Comparison of ENCODE assay signal across 15 cellular contexts in genomic region chr12:101086490-101086889, GRCh38.
DNase-seq lines count a peak whose midpoint lies in the region; ATAC-seq, FAIRE-seq and TF ChIP-seq lines count a peak whose summit lies in the region.
"Had no signal": no experiment of that assay in that cellular context is flagged by ENCODE, and none has a peak within 500 bp of the region (broad histone marks: within the 10 kb centered on the region; RNA-seq: fewer than 3 reads in every experiment).

No MANE protein-coding gene starts in this region.

- H3K79me2 ChIP-seq in GM23338 (replicated peaks; ENCODE audit: insufficient read depth) = no peaks in the 10 kb centered on the region
- H3K79me2 ChIP-seq in H1 (ENCODE audit: control insufficient read depth in 1 of 2, insufficient read depth in 2 of 2, low read length in 2 of 2) = no peaks in the 10 kb centered on the region
- H3K79me2 ChIP-seq in osteoblast (ENCODE audit: insufficient read depth, low read length) = no peaks in the 10 kb centered on the region

- no peak overlapping the region for H2BK12ac ChIP-seq in H1 (ENCODE audit: low read depth, low read length)

- no peak for TF ChIP-seq POLR2A in H1 (IDR thresholded peaks at IDR 0.05; ENCODE audit: control extremely low read depth in 1 of 2, low read depth in 2 of 2, low read length in 2 of 2)

- H3K23me2 ChIP-seq in H1 (ENCODE audit: low read depth, low read length) = peaks cover 2% of the 10 kb centered on the region; the same call in 1 of the 2 replicates

- no peak overlapping the region for H3K4me2 ChIP-seq in GM23338
- H3K4me2 ChIP-seq in H1 (ENCODE audit: insufficient read depth in 1 of 2, low read depth in 2 of 2, low read length in 2 of 2) = no peak overlapping the region
- peak overlapping the region; percentile 46 for H3K4me2 ChIP-seq in osteoblast (ENCODE audit: insufficient read depth, low read length)

- H2AK5ac ChIP-seq in H1 (ENCODE audit: low read depth, low read length) = no peak overlapping the region

- H3K79me1 ChIP-seq in H1 (ENCODE audit: low read depth, low read length) = no peaks in the 10 kb centered on the region

- H4K5ac ChIP-seq in H1 (ENCODE audit: insufficient read length, low read depth, low read length) = no peak overlapping the region

- peaks cover 4% of the 10 kb centered on the region; the same call in 1 of the 2 replicates for H3K4me1 ChIP-seq in GM23338 (ENCODE audit: insufficient read depth)
- no peaks in the 10 kb centered on the region for H3K4me1 ChIP-seq in H1 (replicated peaks in 1 of 4; ENCODE audit: control insufficient read depth in 3 of 4, insufficient read depth in 4 of 4, low read length in 3 of 4)
- H3K4me1 ChIP-seq in osteoblast (ENCODE audit: insufficient read depth, low read length) = no peaks in the 10 kb centered on the region
- H3K4me1 ChIP-seq: HAP-1, tibial artery had no signal

- peaks cover 20% of the 10 kb centered on the region for H3K4me1 Mint-ChIP-seq in GM23338

- FAIRE-seq in H1 (lab: Jason Lieb, UNC) = no peak
- FAIRE-seq: GM12891, K562 had no signal

- H3K18ac ChIP-seq in H1 (ENCODE audit: extremely low read depth, low read length) = no peak overlapping the region

- WGBS in H1 (ENCODE audit: extremely low coverage in 1 of 2, insufficient coverage in 1 of 2, insufficient read length in 1 of 2, insufficient replicate concordance in 2 of 2, low coverage in 1 of 2, low lambda C conversion rate in 2 of 2, missing lambda C conversion rate in 1 of 2), 2 experiments = 88% methylated on average over 9 of the region's 9 CpGs; no CpG with 5 or more reads in 1 of the 2 experiments

- H3K27ac Mint-ChIP-seq in GM23338 = no peak overlapping the region

- no peak overlapping the region; a peak in 1 of 7 replicates for H3K9ac ChIP-seq in H1 (replicated peaks in 1 of 4; ENCODE audit: extremely low read depth in 1 of 4, low read depth in 3 of 4, low read length in 3 of 4)

- ATAC-seq in GM23338 = peak; percentile 35; the same call in 2 of the 3 replicates
- ATAC-seq: K562 had no signal

- POLR2A ChIA-PET in H1 (lab: Charles Lee; ENCODE audit: partially characterized antibody) = no interaction called here

- H3K9me3 Mint-ChIP-seq in GM23338 = peaks cover 3% of the 10 kb centered on the region; the same call in 1 of the 3 replicates

- TF ChIP-seq RAD21 in H1 (IDR thresholded peaks at IDR 0.05 in 1 of 2, conservative IDR thresholded peaks at IDR 0.05 in 1 of 2; ENCODE audit: low read depth in 2 of 2, low read length in 2 of 2) = no peak

- no peak overlapping the region for H3K4ac ChIP-seq in H1 (replicated peaks; ENCODE audit: insufficient read length, low read depth, low read length)

- H2BK5ac ChIP-seq in H1 (ENCODE audit: low read depth, low read length) = no peak overlapping the region

- TF ChIP-seq CTCF in GM23338 (conservative IDR thresholded peaks at IDR 0.05; ENCODE audit: low read depth in 2 of 2) = no peak
- TF ChIP-seq CTCF in H1 (IDR thresholded peaks at IDR 0.05; ENCODE audit: control extremely low read depth in 1 of 3, insufficient read depth in 1 of 3, low read depth in 1 of 3, low read length in 3 of 3) = no peak
- no peak for TF ChIP-seq CTCF in osteoblast (IDR thresholded peaks at IDR 0.05; ENCODE audit: extremely low read depth, low read depth, low read length)

- peaks cover 9% of the 10 kb centered on the region; the same call in 1 of the 2 replicates for H3K9me2 ChIP-seq in GM23338 (ENCODE audit: insufficient read depth)

- no peaks in the 10 kb centered on the region for H3K9me3 ChIP-seq in H1 (ENCODE audit: insufficient read depth in 2 of 2, low read depth in 1 of 2, low read length in 1 of 2)
- no peaks in the 10 kb centered on the region for H3K9me3 ChIP-seq in osteoblast (ENCODE audit: low read depth, low read length)
- H3K9me3 ChIP-seq: HAP-1 had no signal

- no peaks in the 10 kb centered on the region for H3K27me3 ChIP-seq in GM23338 (ENCODE audit: insufficient read depth)
- H3K27me3 ChIP-seq in H1 (replicated peaks in 1 of 4; ENCODE audit: control insufficient read depth in 3 of 4, extremely low read depth in 1 of 4, insufficient read depth in 3 of 4, low read length in 3 of 4) = no peaks in the 10 kb centered on the region
- H3K27me3 ChIP-seq in osteoblast (ENCODE audit: insufficient read depth, low read length) = no peaks in the 10 kb centered on the region
- H3K27me3 ChIP-seq: tibial artery had no signal

- DNase-seq in GM23338 (ENCODE audit: low spot score) (peak; percentile 37), NCI-H524 (lab: John Stamatoyannopoulos, UW) (peak; percentile 27 to 70), H1 (ENCODE audit: low read depth in 1 of 2, low spot score in 2 of 2) (no peak), osteoblast (ENCODE audit: insufficient read length, low spot score, missing footprints) (no peak), NCI-H2196 (lab: John Stamatoyannopoulos, UW; ENCODE audit: unreplicated experiment) (no peak), hepatic stellate cell (ENCODE audit: low spot score) (no peak), NCI-H446 (lab: John Stamatoyannopoulos, UW) (no peak), SHP77 (lab: John Stamatoyannopoulos, UW) (no peak)
- DNase-seq: activated T-cell treated with anti-CD3 and anti-CD28 coated beads, Interleukin-2, amount 50 U/mL, for 48 hours; NCI-H1694 treated with DMSO at 0.1 percent for 48 hours; Right ventricle myocardium superior; tibial artery had no signal

- H3F3A ChIP-seq in GM23338 (replicated peaks; ENCODE audit: low read depth) = no peaks in the 10 kb centered on the region

- H3K4me3 ChIP-seq in GM23338 = no peak overlapping the region
- no peak overlapping the region for H3K4me3 ChIP-seq in H1 (ENCODE audit: extremely low read depth in 1 of 4, insufficient read depth in 2 of 4, low read depth in 3 of 4, low read length in 4 of 4)
- H3K4me3 ChIP-seq in osteoblast (ENCODE audit: insufficient read depth, low read length) = no peak overlapping the region
- H3K4me3 ChIP-seq: HAP-1, K562, tibial artery had no signal

- no peak for TF ChIP-seq EP300 in H1 (IDR thresholded peaks at IDR 0.05; ENCODE audit: borderline replicate concordance in 1 of 2, low read depth in 2 of 2, low read length in 2 of 2)

- H3K27me3 Mint-ChIP-seq in GM23338 (ENCODE audit: insufficient read depth, low read depth, poor library complexity) = no peaks in the 10 kb centered on the region

- H3K27ac ChIP-seq in GM23338 (ENCODE audit: low read depth) (no peak overlapping the region), H1 (ENCODE audit: low read depth, low read length) (no peak overlapping the region), osteoblast (ENCODE audit: low read depth, low read length) (no peak overlapping the region)
- H3K27ac ChIP-seq: tibial artery had no signal

- H2BK20ac ChIP-seq in H1 (ENCODE audit: low read length) = no peak overlapping the region

- no peak overlapping the region for H3K14ac ChIP-seq in H1 (ENCODE audit: insufficient read length)

- H3K36me3 ChIP-seq in GM23338 (ENCODE audit: insufficient read depth) (no peaks in the 10 kb centered on the region), H1 (ENCODE audit: control insufficient read depth in 2 of 4, insufficient read depth in 4 of 4, low read length in 3 of 4) (no peaks in the 10 kb centered on the region), osteoblast (ENCODE audit: insufficient read depth, low read length) (no peaks in the 10 kb centered on the region)
- H3K36me3 ChIP-seq: HAP-1, tibial artery had no signal

- H4K91ac ChIP-seq in H1 (replicated peaks; ENCODE audit: insufficient read length, low read length) = no peak overlapping the region

- H3K4me3 Mint-ChIP-seq in GM23338 = no peak overlapping the region

- H3K56ac ChIP-seq in H1 (replicated peaks; ENCODE audit: insufficient read length, low read depth, low read length) = no peak overlapping the region

- no peak overlapping the region for H2BK15ac ChIP-seq in H1 (ENCODE audit: low read length)

- no peak overlapping the region for H4K8ac ChIP-seq in H1 (ENCODE audit: extremely low read depth, insufficient read depth, low read length)

- H3K36me3 Mint-ChIP-seq in GM23338 (ENCODE audit: low read depth) = no peaks in the 10 kb centered on the region; the same call in 2 of the 3 replicates

- no peaks in the 10 kb centered on the region for H4K20me1 ChIP-seq in GM23338 (replicated peaks; ENCODE audit: insufficient read depth)
- no peaks in the 10 kb centered on the region for H4K20me1 ChIP-seq in H1 (replicated peaks in 1 of 2; ENCODE audit: control insufficient read depth in 1 of 2, insufficient read depth in 2 of 2, low read length in 2 of 2)
- H4K20me1 ChIP-seq in osteoblast (ENCODE audit: insufficient read depth, low read length) = no peaks in the 10 kb centered on the region

- CTCF ChIA-PET in H1 (lab: Charles Lee; ENCODE audit: partially characterized antibody) = interaction anchor here (1.2 to 1.4 kb wide), 2 partner anchors 18 to 28 kb away, joined by 3 read pairs; no protein-coding TSS in a partner anchor

- H2BK120ac ChIP-seq in H1 (replicated peaks; ENCODE audit: low read depth, low read length) = no peak overlapping the region

- no peak overlapping the region for H3K23ac ChIP-seq in H1 (ENCODE audit: insufficient read length)

- no peak overlapping the region for H2AFZ ChIP-seq in GM23338
- 0 out of 2 replicates have a peak overlapping the region, but pooled peaks have one; percentile 13 for H2AFZ ChIP-seq in H1 (ENCODE audit: low read length)
- H2AFZ ChIP-seq in osteoblast (ENCODE audit: low read length) = no peak overlapping the region

TF ChIP-seq in H1, 55 proteins besides CTCF, POLR2A, EP300 and RAD21:
- TF ChIP-seq HDAC2 (IDR thresholded peaks at IDR 0.05; ENCODE audit: borderline replicate concordance in 1 of 2, low read depth in 2 of 2, low read length in 2 of 2) (no peak), TEAD4 (IDR thresholded peaks at IDR 0.05; ENCODE audit: low read depth, low read length) (peak; percentile 66; the same call in 1 of the 2 replicates)

Comparison
In these comparisons a context has a peak if more than half of its experiments do, and no peak if none do; other contexts are left out.
1. DNase-seq: peak in GM23338 (single experiment) and NCI-H524 (2 of 2); none in H1 (0 of 2), osteoblast (single experiment), NCI-H2196 (single experiment), hepatic stellate cell (single experiment), NCI-H446 (0 of 2) and SHP77 (0 of 2).